In genomic region chr13:112781881-112782361, GRCh38 we compare ENCODE assay signal across 9 cellular contexts.
DNase-seq lines count a peak whose midpoint lies in the region; ATAC-seq lines count a peak whose summit lies in the region.
"Had no signal": no experiment of that assay in that cellular context is flagged by ENCODE, and none has a peak within 500 bp of the region (broad histone marks: within the 10 kb centered on the region; RNA-seq: fewer than 3 reads in every experiment).

No MANE protein-coding gene starts in this region.

- peak overlapping the region in 1 of 2 donors; percentile 60 for H3K9ac ChIP-seq in stomach smooth muscle (ENCODE audit: low read length in 2 of 2)

- peak overlapping the region in 1 of 2 donors; percentile 54 for H3K4me3 ChIP-seq in stomach smooth muscle (ENCODE audit: low read length in 2 of 2)

- DNase-seq in NCI-H1694 (lab: John Stamatoyannopoulos, UW) (peak; percentile 10), cerebellum (ENCODE audit: low spot score) (peak; percentile 62), left kidney (ENCODE audit: low read depth, low spot score) (peak; percentile 35), DMS53 (lab: John Stamatoyannopoulos, UW) (no peak), D341Med (ENCODE audit: low spot score) (no peak)
- DNase-seq: activated CD4-positive, alpha-beta T cell treated with anti-CD3 and anti-CD28 coated beads, Interleukin-2, amount 10 ng/mL, durations not matched to agents 7 days and 5 days; NCI-H2171 had no signal

- no peaks in the 10 kb centered on the region for H3K27me3 ChIP-seq in stomach smooth muscle (ENCODE audit: control insufficient read depth in 1 of 2, insufficient read depth in 2 of 2, low read length in 2 of 2)

- peaks cover 29% of the 10 kb centered on the region for H3K4me1 ChIP-seq in stomach smooth muscle (ENCODE audit: control insufficient read depth, insufficient read depth, low read length)

- peaks cover 3 to 4% of the 10 kb centered on the region in 2 donors for H3K36me3 ChIP-seq in stomach smooth muscle (ENCODE audit: control insufficient read depth in 2 of 2, insufficient read depth in 2 of 2, low read length in 2 of 2)

- H3K27ac ChIP-seq in stomach smooth muscle (ENCODE audit: low read length): peak overlapping the region; percentile 75

- no peak for ATAC-seq in HG03520 (IDR thresholded peaks at IDR 0.05; ENCODE audit: unreplicated experiment)

- H3K9me3 ChIP-seq in stomach smooth muscle (ENCODE audit: control insufficient read depth in 2 of 2, low read length in 2 of 2): no peaks in the 10 kb centered on the region

Comparison
In these comparisons a context has a peak if more than half of its experiments do, and no peak if none do; other contexts are left out.
1. DNase-seq: peak in NCI-H1694 (single experiment), cerebellum (single experiment) and left kidney (single experiment); none in DMS53 (single experiment) and D341Med (single experiment).